In genomic region chr10:113176652-113177155, GRCh38 we compare ENCODE assay signal across 19 cellular contexts.
DNase-seq lines count a peak whose midpoint lies in the region; ATAC-seq and TF ChIP-seq lines count a peak whose summit lies in the region.
"Had no signal": no experiment of that assay in that cellular context is flagged by ENCODE, and none has a peak within 500 bp of the region (broad histone marks: within the 10 kb centered on the region; RNA-seq: fewer than 3 reads in every experiment).

No MANE protein-coding gene starts in this region.

- no peak overlapping the region for H3K4me3 Mint-ChIP-seq in osteocyte (ENCODE audit: unreplicated experiment)
- H3K4me3 Mint-ChIP-seq in activated T-helper 1 cell treated with anti-CD3 and anti-CD28 coated beads, Interleukin-12 subunit alpha, Interleukin-12 subunit beta, Interleukin-2, Interleukin-4 antibody, amounts not matched to agents 30 ng/mL and 10 ng/mL and 1 ng/mL, durations not matched to agents 14 hours and 24 hours and 36 hours, result no peak overlapping the region
- H3K4me3 Mint-ChIP-seq: CD14-positive monocyte, H9, HFFc6 had no signal

- BruUV-seq in Panc1 (replicated peaks; lab: Mats Ljungman, UMichigan), result no TSS peak

- no peaks in the 10 kb centered on the region for H3K27me3 Mint-ChIP-seq in osteocyte (ENCODE audit: unreplicated experiment)
- H3K27me3 Mint-ChIP-seq in activated T-helper 1 cell treated with anti-CD3 and anti-CD28 coated beads, Interleukin-12 subunit alpha, Interleukin-12 subunit beta, Interleukin-2, Interleukin-4 antibody, amounts not matched to agents 30 ng/mL and 10 ng/mL and 1 ng/mL, durations not matched to agents 14 hours and 24 hours and 36 hours (ENCODE audit: insufficient read depth), result no peaks in the 10 kb centered on the region

- H4K20me1 ChIP-seq in smooth muscle cell (ENCODE audit: low read depth), result no peaks in the 10 kb centered on the region

- H3K9me3 Mint-ChIP-seq in osteocyte (ENCODE audit: unreplicated experiment), result no peaks in the 10 kb centered on the region
- no peaks in the 10 kb centered on the region for H3K9me3 Mint-ChIP-seq in activated T-helper 1 cell treated with anti-CD3 and anti-CD28 coated beads, Interleukin-12 subunit alpha, Interleukin-12 subunit beta, Interleukin-2, Interleukin-4 antibody, amounts not matched to agents 30 ng/mL and 10 ng/mL and 1 ng/mL, durations not matched to agents 14 hours and 24 hours and 36 hours
- H3K9me3 Mint-ChIP-seq: H9, HFFc6 had no signal

- in situ Hi-C loops in Panc1 (cut with HindIII; ENCODE audit: low pct_unique_long_range_greater_than_20kb, low sequenced_read_pairs), result no loop called here

- H3K4me2 ChIP-seq in smooth muscle cell, result no peak overlapping the region

- H3K79me2 ChIP-seq in smooth muscle cell (ENCODE audit: low read depth), result no peaks in the 10 kb centered on the region

- DNase-seq in Panc1 (ENCODE audit: low read depth, low spot score) (no peak), dorsolateral prefrontal cortex (no peak), left ventricle myocardium inferior (no peak), osteocyte (ENCODE audit: extremely low spot score, unreplicated experiment) (peak; percentile 59), GM10266 (ENCODE audit: extremely low spot score) (no peak), smooth muscle cell (lab: John Stamatoyannopoulos, UW; ENCODE audit: unreplicated experiment) (no peak)
- no peak for DNase-seq in activated T-helper 1 cell treated with anti-CD3 and anti-CD28 coated beads, Interleukin-12 subunit alpha, Interleukin-12 subunit beta, Interleukin-2, Interleukin-4 antibody, amounts not matched to agents 30 ng/mL and 10 ng/mL and 1 ng/mL, durations not matched to agents 14 hours and 24 hours and 36 hours (ENCODE audit: low spot score)
- DNase-seq: EL, H9, HFFc6, KBM-7, MM.1S, NCI-H1048, NCI-H1417 treated with DMSO at 0.1 percent for 48 hours, NCI-H187, NCI-H526, SHP77 treated with DMSO at 0.1 percent for 48 hours had no signal

- H3K4me3 ChIP-seq in Panc1 (ENCODE audit: low read depth in 2 of 2, low read length in 2 of 2), result no peak overlapping the region
- H3K4me3 ChIP-seq in dorsolateral prefrontal cortex, result no peak overlapping the region
- H3K4me3 ChIP-seq in left ventricle myocardium inferior, result no peak overlapping the region
- H3K4me3 ChIP-seq in smooth muscle cell, result no peak overlapping the region

- no peaks in the 10 kb centered on the region for H3K36me3 Mint-ChIP-seq in osteocyte (ENCODE audit: unreplicated experiment)
- H3K36me3 Mint-ChIP-seq in activated T-helper 1 cell treated with anti-CD3 and anti-CD28 coated beads, Interleukin-12 subunit alpha, Interleukin-12 subunit beta, Interleukin-2, Interleukin-4 antibody, amounts not matched to agents 30 ng/mL and 10 ng/mL and 1 ng/mL, durations not matched to agents 14 hours and 24 hours and 36 hours (ENCODE audit: low read depth), result no peaks in the 10 kb centered on the region

- H3K27me3 ChIP-seq in Panc1 (ENCODE audit: control insufficient read depth, insufficient read depth, low read length) (no peaks in the 10 kb centered on the region), dorsolateral prefrontal cortex (peaks cover 0 to 2% (median 0%) of the 10 kb centered on the region in 45 donors), left ventricle myocardium inferior (ENCODE audit: low read depth) (no peaks in the 10 kb centered on the region), smooth muscle cell (ENCODE audit: low read depth) (no peaks in the 10 kb centered on the region)

- H3F3A ChIP-seq in smooth muscle cell (ENCODE audit: low read depth), result no peaks in the 10 kb centered on the region

- CTCF ChIA-PET in Panc1 (lab: Charles Lee), result no interaction called here

- POLR2A ChIA-PET in Panc1 (lab: Charles Lee), result no interaction called here

- H3K27ac Mint-ChIP-seq in osteocyte (ENCODE audit: unreplicated experiment), result no peak overlapping the region
- H3K27ac Mint-ChIP-seq in activated T-helper 1 cell treated with anti-CD3 and anti-CD28 coated beads, Interleukin-12 subunit alpha, Interleukin-12 subunit beta, Interleukin-2, Interleukin-4 antibody, amounts not matched to agents 30 ng/mL and 10 ng/mL and 1 ng/mL, durations not matched to agents 14 hours and 24 hours and 36 hours, result no peak overlapping the region
- H3K27ac Mint-ChIP-seq: H9, HFFc6 had no signal

- H3K27ac ChIP-seq in Panc1 (ENCODE audit: low read length), result no peak overlapping the region
- H3K27ac ChIP-seq in dorsolateral prefrontal cortex, result peak overlapping the region in 58 of 59 donors; percentile 17 to 92 (median 83)
- H3K27ac ChIP-seq in left ventricle myocardium inferior (replicated peaks), result peak overlapping the region; percentile 70
- H3K27ac ChIP-seq in smooth muscle cell (ENCODE audit: low read depth), result no peak overlapping the region

- intact Hi-C loops in Panc1 (cut with micrococcal nuclease; ENCODE audit: unreplicated experiment) (no loop called here), dorsolateral prefrontal cortex (cut with DNase I) (loop anchor here in 1 of 2 donors (2.0 to 5.0 kb wide), 2 partner anchors 28 to 694 kb away; no protein-coding TSS in a partner anchor), left ventricle myocardium inferior (cut with micrococcal nuclease) (no loop called here)
- intact Hi-C loops in activated T-helper 1 cell treated with anti-CD3 and anti-CD28 coated beads, Interleukin-12 subunit alpha, Interleukin-12 subunit beta, Interleukin-2, Interleukin-4 antibody, amounts not matched to agents 30 ng/mL and 10 ng/mL and 1 ng/mL, durations not matched to agents 14 hours and 24 hours and 36 hours (cut with micrococcal nuclease), result no loop called here

- ATAC-seq in Panc1 (0 out of 2 replicates have a peak, but pooled peaks have one; percentile 40), GM18873 (IDR thresholded peaks at IDR 0.05; ENCODE audit: low FRiP score, unreplicated experiment) (no peak)

- no peak overlapping the region for H2AFZ ChIP-seq in smooth muscle cell (ENCODE audit: low read depth)

- H3K4me1 ChIP-seq in Panc1 (ENCODE audit: control insufficient read depth, insufficient read depth, low read length) (no peaks in the 10 kb centered on the region), left ventricle myocardium inferior (peaks cover 8% of the 10 kb centered on the region), smooth muscle cell (ENCODE audit: low read depth) (peaks cover 8% of the 10 kb centered on the region)

- H3K36me3 ChIP-seq in Panc1 (ENCODE audit: control insufficient read depth, insufficient read depth, low read length) (no peaks in the 10 kb centered on the region), left ventricle myocardium inferior (no peaks in the 10 kb centered on the region), smooth muscle cell (ENCODE audit: low read depth) (no peaks in the 10 kb centered on the region)

- WGBS in smooth muscle cell (ENCODE audit: low lambda C conversion rate), result 96% methylated on average over 5 of the region's 5 CpGs

- H3K9me3 ChIP-seq in Panc1 (ENCODE audit: control insufficient read depth, insufficient read depth, low read depth, low read length), result no peaks in the 10 kb centered on the region
- H3K9me3 ChIP-seq in left ventricle myocardium inferior (replicated peaks), result no peaks in the 10 kb centered on the region
- H3K9me3 ChIP-seq in smooth muscle cell (replicated peaks; ENCODE audit: low read depth), result no peaks in the 10 kb centered on the region

- peaks cover 14% of the 10 kb centered on the region for H3K4me1 Mint-ChIP-seq in osteocyte (ENCODE audit: unreplicated experiment)
- no peaks in the 10 kb centered on the region for H3K4me1 Mint-ChIP-seq in activated T-helper 1 cell treated with anti-CD3 and anti-CD28 coated beads, Interleukin-12 subunit alpha, Interleukin-12 subunit beta, Interleukin-2, Interleukin-4 antibody, amounts not matched to agents 30 ng/mL and 10 ng/mL and 1 ng/mL, durations not matched to agents 14 hours and 24 hours and 36 hours (ENCODE audit: low read depth)

- TF ChIP-seq CTCF in Panc1 (IDR thresholded peaks at IDR 0.05) (no peak), dorsolateral prefrontal cortex (IDR thresholded peaks at IDR 0.05 in 54 of 56, conservative IDR thresholded peaks at IDR 0.05 in 2 of 56; ENCODE audit: low read depth in 1 of 56, partially characterized antibody in 56 of 56) (no peak), left ventricle myocardium inferior (IDR thresholded peaks at IDR 0.05; ENCODE audit: borderline replicate concordance) (no peak), osteocyte (IDR thresholded peaks at IDR 0.05) (no peak), GM10266 (IDR thresholded peaks at IDR 0.05; ENCODE audit: control insufficient read depth, insufficient read depth, low read depth, missing control alignments) (no peak), smooth muscle cell (IDR thresholded peaks at IDR 0.05; ENCODE audit: borderline replicate concordance, insufficient read depth, poor library complexity, severe bottlenecking) (no peak)

- no peak overlapping the region for H3K9ac ChIP-seq in smooth muscle cell (ENCODE audit: low read depth)

Comparison
In these comparisons a context has a peak if more than half of its experiments do, and no peak if none do; other contexts are left out.
1. H3K27ac ChIP-seq: peak in dorsolateral prefrontal cortex (58 of 59) and left ventricle myocardium inferior (single experiment); none in Panc1 (single experiment) and smooth muscle cell (single experiment).